ENCODE assay signal across 1 cellular context in genomic region chr9:123003467-123003866, GRCh38.
TF ChIP-seq lines count a peak whose summit lies in the region.

No MANE protein-coding gene starts in this region.

TF ChIP-seq in WTC11, 78 proteins besides CTCF, POLR2A, EP300 and RAD21 (continued from another document):
- TF ChIP-seq CDX4 (CRISPR knock-in tag; IDR thresholded peaks at IDR 0.05; ENCODE audit: borderline replicate concordance) (no peak), MLX (CRISPR knock-in tag; IDR thresholded peaks at IDR 0.05) (no peak), MAX (CRISPR knock-in tag; IDR thresholded peaks at IDR 0.05) (no peak), CREB1 (CRISPR knock-in tag; IDR thresholded peaks at IDR 0.05) (no peak), IRF1 (CRISPR knock-in tag; IDR thresholded peaks at IDR 0.05) (no peak), NR3C1 (CRISPR knock-in tag; conservative IDR thresholded peaks at IDR 0.05; ENCODE audit: low read depth) (no peak), E2F5 (CRISPR knock-in tag; IDR thresholded peaks at IDR 0.05) (no peak), ATF2 (CRISPR knock-in tag; IDR thresholded peaks at IDR 0.05; ENCODE audit: borderline replicate concordance, low read depth) (no peak), ZNF121 (CRISPR knock-in tag; IDR thresholded peaks at IDR 0.05) (no peak)
TF ChIP-seq in WTC11: peak in this region for 0.
